ENCODE assay signal across 8 cellular contexts in the genomic region with DNA sequence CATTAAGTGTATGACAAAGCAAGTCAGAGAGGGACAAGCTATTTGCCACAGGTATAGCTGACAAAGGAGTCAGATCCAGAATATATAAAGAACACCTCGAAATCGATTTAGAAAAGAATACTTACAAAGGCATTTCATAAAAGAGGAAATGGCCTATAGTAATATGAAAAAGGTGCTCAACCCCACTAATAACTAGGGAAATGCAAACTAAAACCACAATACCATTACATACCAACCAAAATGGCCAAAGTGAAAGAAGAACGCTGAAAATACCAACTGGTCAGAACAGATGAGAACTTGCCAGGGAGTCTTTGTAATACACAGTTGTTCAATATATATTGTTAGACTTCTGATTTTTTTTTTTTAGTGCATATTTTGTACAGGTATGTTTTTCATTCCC.
A peak's percentile ranks its signal among the peaks of the same experiment; 100 is the strongest.
DNase-seq lines count a peak whose midpoint lies in the region; ATAC-seq lines count a peak whose summit lies in the region.

No MANE protein-coding gene starts in this region.

- H3K4me1 Mint-ChIP-seq in activated T-cell treated with anti-CD3 and anti-CD28 coated beads, Interleukin-2, amount 50 U/mL, for 4 hours (ENCODE audit: low read depth), result peaks cover 44% of the 10 kb centered on the region
- H3K4me1 Mint-ChIP-seq in stimulated activated effector memory CD8-positive, alpha-beta T cell treated with anti-CD3 and anti-CD28 coated beads, Interleukin-12 subunit alpha, Interleukin-12 subunit beta, amount 100 ng/mL, for 72 hours, result peaks cover 47% of the 10 kb centered on the region

- no peaks in the 10 kb centered on the region for H3K9me3 Mint-ChIP-seq in activated T-cell treated with anti-CD3 and anti-CD28 coated beads, Interleukin-2, amount 50 U/mL, for 4 hours
- no peaks in the 10 kb centered on the region for H3K9me3 Mint-ChIP-seq in stimulated activated effector memory CD8-positive, alpha-beta T cell treated with anti-CD3 and anti-CD28 coated beads, Interleukin-12 subunit alpha, Interleukin-12 subunit beta, amount 100 ng/mL, for 72 hours

- peak overlapping the region; percentile 74 for H3K27ac Mint-ChIP-seq in stimulated activated effector memory CD8-positive, alpha-beta T cell treated with anti-CD3 and anti-CD28 coated beads, Interleukin-12 subunit alpha, Interleukin-12 subunit beta, amount 100 ng/mL, for 72 hours

- H3K27me3 Mint-ChIP-seq in activated T-cell treated with anti-CD3 and anti-CD28 coated beads, Interleukin-2, amount 50 U/mL, for 4 hours (ENCODE audit: low read depth), result no peaks in the 10 kb centered on the region

- no peak for ATAC-seq in activated T-cell treated with anti-CD3 and anti-CD28 coated beads, Interleukin-2, amount 50 U/mL, for 4 hours
- ATAC-seq in GM21825 (IDR thresholded peaks at IDR 0.05; ENCODE audit: unreplicated experiment) (peak; percentile 64), HG03469 (IDR thresholded peaks at IDR 0.05; ENCODE audit: unreplicated experiment) (peak; percentile 43), Right ventricle myocardium superior (ENCODE audit: poor library complexity) (no peak)
- no peak for ATAC-seq in stimulated activated effector memory CD8-positive, alpha-beta T cell treated with anti-CD3 and anti-CD28 coated beads, Interleukin-12 subunit alpha, Interleukin-12 subunit beta, amount 100 ng/mL, for 72 hours

- intact Hi-C loops in Right ventricle myocardium superior (cut with DNase I), result no loop called here

- no peak for DNase-seq in activated T-cell treated with anti-CD3 and anti-CD28 coated beads, Interleukin-2, amount 50 U/mL, for 4 hours
- DNase-seq in activated T-cell treated with anti-CD3 and anti-CD28 coated beads, Interleukin-2, amount 50 U/mL, for 48 hours, result no peak
- DNase-seq in stimulated activated effector memory CD8-positive, alpha-beta T cell treated with anti-CD3 and anti-CD28 coated beads, Interleukin-12 subunit alpha, Interleukin-12 subunit beta, amount 100 ng/mL, for 72 hours (ENCODE audit: low spot score in 2 of 2), result no peak
- no peak for DNase-seq in NCI-H2227 (lab: John Stamatoyannopoulos, UW; ENCODE audit: unreplicated experiment)
- DNase-seq in GM03348 (ENCODE audit: low spot score), result no peak
- DNase-seq in Right ventricle myocardium superior, result no peak

- H3K4me3 Mint-ChIP-seq in activated T-cell treated with anti-CD3 and anti-CD28 coated beads, Interleukin-2, amount 50 U/mL, for 4 hours, result peak overlapping the region; percentile 47
- H3K4me3 Mint-ChIP-seq in stimulated activated effector memory CD8-positive, alpha-beta T cell treated with anti-CD3 and anti-CD28 coated beads, Interleukin-12 subunit alpha, Interleukin-12 subunit beta, amount 100 ng/mL, for 72 hours, result peak overlapping the region; percentile 15

- peaks cover 16% of the 10 kb centered on the region for H3K36me3 Mint-ChIP-seq in activated T-cell treated with anti-CD3 and anti-CD28 coated beads, Interleukin-2, amount 50 U/mL, for 4 hours (ENCODE audit: insufficient read depth)
- H3K36me3 Mint-ChIP-seq in stimulated activated effector memory CD8-positive, alpha-beta T cell treated with anti-CD3 and anti-CD28 coated beads, Interleukin-12 subunit alpha, Interleukin-12 subunit beta, amount 100 ng/mL, for 72 hours, result peaks cover 53% of the 10 kb centered on the region

Comparison
In these comparisons a context has a peak if more than half of its experiments do, and no peak if none do; other contexts are left out.
1. ATAC-seq: peak in GM21825 (single experiment) and HG03469 (single experiment); none in activated T-cell treated with anti-CD3 and anti-CD28 coated beads, Interleukin-2, amount 50 U/mL, for 4 hours (0 of 2), stimulated activated effector memory CD8-positive, alpha-beta T cell treated with anti-CD3 and anti-CD28 coated beads, Interleukin-12 subunit alpha, Interleukin-12 subunit beta, amount 100 ng/mL, for 72 hours (single experiment) and Right ventricle myocardium superior (single experiment).